10 cellular contexts compared by ENCODE assay signal in genomic region chr4:143990717-143991116, GRCh38. TPM values are rescaled to one million over a fixed set of nuclear protein-coding genes. Genes with fewer than 3 reads are reported as not detected.
"Had no signal": no experiment of that assay in that cellular context is flagged by ENCODE, and none has a peak within 500 bp of the region (broad histone marks: within the 10 kb centered on the region; RNA-seq: fewer than 3 reads in every experiment).

No MANE protein-coding gene starts in this region.

RNA-seq across cellular contexts. Expression of gene GYPB, which starts 28.5 kb away (rescaled TPM):
- total RNA-seq: OCI-LY7, PC-3, PC-9, Peyer's patch, Right ventricle myocardium inferior, Right ventricle myocardium superior, RPMI7951, SJCRH30, SJSA1, SK-MEL-5 had no signal
